In the genomic region with DNA sequence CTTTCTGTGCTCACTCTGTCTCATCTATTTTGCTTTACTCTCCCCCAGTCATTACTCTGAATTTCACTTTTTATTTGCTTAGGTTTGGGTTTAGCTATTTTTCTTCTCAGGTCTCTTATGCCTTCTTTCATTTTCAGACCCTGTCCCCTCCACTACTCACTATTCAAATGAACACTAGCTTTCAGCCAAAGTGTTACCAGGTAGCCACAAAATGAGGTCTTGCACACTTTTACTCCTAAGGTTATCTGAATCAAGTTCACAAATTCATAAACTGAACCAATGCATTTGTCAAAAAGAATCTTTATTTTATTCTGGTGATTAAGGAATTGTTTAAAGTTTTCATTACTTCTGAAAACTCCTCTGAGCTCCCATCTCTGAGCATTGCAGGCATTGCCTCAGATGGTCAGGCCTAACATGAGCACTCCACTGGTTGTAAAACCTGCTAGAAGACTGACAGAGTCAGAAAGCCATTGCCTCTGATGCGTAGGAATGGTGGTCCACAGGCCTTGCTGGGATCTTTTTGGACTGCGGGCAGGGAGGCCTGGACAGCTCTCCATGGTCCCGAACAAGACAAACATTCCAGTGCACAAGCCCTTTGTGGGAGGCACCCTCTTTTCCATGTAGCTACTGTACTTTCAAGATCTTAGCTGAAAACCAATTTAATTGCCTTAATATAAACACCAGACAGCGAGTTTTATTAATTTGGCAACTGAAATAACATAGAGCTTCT, we compare ENCODE assay signal across 9 cellular contexts. TPM values are rescaled to one million over a fixed set of nuclear protein-coding genes. Genes with fewer than 3 reads are reported as not detected.
DNase-seq lines count a peak whose midpoint lies in the region; ATAC-seq and TF ChIP-seq lines count a peak whose summit lies in the region.
"Had no signal": no experiment of that assay in that cellular context is flagged by ENCODE, and none has a peak within 500 bp of the region (broad histone marks: within the 10 kb centered on the region; RNA-seq: fewer than 3 reads in every experiment).

No MANE protein-coding gene starts in this region.

- H3K27me3 ChIP-seq in upper lobe of left lung (no peaks in the 10 kb centered on the region), Peyer's patch (no peaks in the 10 kb centered on the region)
- H3K27me3 ChIP-seq: gastrocnemius medialis had no signal

- peaks cover 2% of the 10 kb centered on the region for H3K9me3 Mint-ChIP-seq in activated naive CD4-positive, alpha-beta T cell treated with anti-CD3 and anti-CD28 coated beads for 36 hours
- H3K9me3 Mint-ChIP-seq in central memory CD8-positive, alpha-beta T cell = no peaks in the 10 kb centered on the region

- H3K4me3 ChIP-seq in upper lobe of left lung (no peak overlapping the region), Peyer's patch (no peak overlapping the region)
- H3K4me3 ChIP-seq: gastrocnemius medialis had no signal

- ATAC-seq in HG03103 (IDR thresholded peaks at IDR 0.05; ENCODE audit: low read depth, unreplicated experiment) (peak; percentile 58), upper lobe of left lung (ENCODE audit: low FRiP score in 2 of 2) (peak in 1 of 2 donors; percentile 44)
- ATAC-seq in central memory CD8-positive, alpha-beta T cell (replicated peaks; ENCODE audit: extremely low read depth, poor library complexity, severe bottlenecking) = no peak

- H3K4me1 ChIP-seq in upper lobe of left lung = peaks cover 11 to 40% (median 30%) of the 10 kb centered on the region in 4 donors
- H3K4me1 ChIP-seq in Peyer's patch = no peaks in the 10 kb centered on the region
- H3K4me1 ChIP-seq: gastrocnemius medialis had no signal

- WGBS in upper lobe of left lung, 2 donors = 59 to 64% methylated on average over 4 of the region's 4 CpGs

- TF ChIP-seq POLR2A in upper lobe of left lung (IDR thresholded peaks at IDR 0.05) = no peak
- no peak for TF ChIP-seq POLR2A in Peyer's patch (IDR thresholded peaks at IDR 0.05)

- no peak for TF ChIP-seq CTCF in upper lobe of left lung (IDR thresholded peaks at IDR 0.05)
- no peak for TF ChIP-seq CTCF in Peyer's patch (IDR thresholded peaks at IDR 0.05)

- CTCF ChIA-PET in activated naive CD4-positive, alpha-beta T cell treated with anti-CD3 and anti-CD28 coated beads for 36 hours (lab: Charles Lee) = interaction anchor here (1.0 to 4.1 kb wide), 14 partner anchors 10 to 219 kb away, joined by 3 to 19 read pairs (median 4); no protein-coding TSS in a partner anchor

- H3K4me1 Mint-ChIP-seq in activated naive CD4-positive, alpha-beta T cell treated with anti-CD3 and anti-CD28 coated beads for 36 hours (ENCODE audit: low read depth) = peaks cover 79% of the 10 kb centered on the region
- H3K4me1 Mint-ChIP-seq in central memory CD8-positive, alpha-beta T cell = peaks cover 57% of the 10 kb centered on the region

- peak overlapping the region; percentile 89 for H3K27ac Mint-ChIP-seq in activated naive CD4-positive, alpha-beta T cell treated with anti-CD3 and anti-CD28 coated beads for 36 hours
- peak overlapping the region; percentile 76 for H3K27ac Mint-ChIP-seq in central memory CD8-positive, alpha-beta T cell (ENCODE audit: low read depth)

- no peaks in the 10 kb centered on the region for H3K27me3 Mint-ChIP-seq in activated naive CD4-positive, alpha-beta T cell treated with anti-CD3 and anti-CD28 coated beads for 36 hours (ENCODE audit: low read depth)
- H3K27me3 Mint-ChIP-seq in central memory CD8-positive, alpha-beta T cell = no peaks in the 10 kb centered on the region

- in situ Hi-C loops in KBM-7 (cut with MboI; ENCODE audit: low pct_unique_long_range_greater_than_20kb, low sequenced_read_pairs) = no loop called here

- no peaks in the 10 kb centered on the region for H3K9me3 ChIP-seq in upper lobe of left lung
- H3K9me3 ChIP-seq in Peyer's patch = no peaks in the 10 kb centered on the region
- H3K9me3 ChIP-seq: gastrocnemius medialis had no signal

- no peaks in the 10 kb centered on the region for H3K36me3 ChIP-seq in upper lobe of left lung
- no peaks in the 10 kb centered on the region for H3K36me3 ChIP-seq in Peyer's patch
- H3K36me3 ChIP-seq: gastrocnemius medialis had no signal

- no peak for DNase-seq in activated naive CD4-positive, alpha-beta T cell treated with anti-CD3 and anti-CD28 coated beads for 36 hours
- DNase-seq in activated naive CD4-positive, alpha-beta T cell treated with Interleukin-2 at 50 U/mL for 16 hours = no peak
- DNase-seq in central memory CD8-positive, alpha-beta T cell (ENCODE audit: low spot score in 2 of 2) = no peak
- DNase-seq in upper lobe of left lung (no peak), KBM-7 (no peak), activated gamma-delta T cell treated with Interleukin-2 at 50 U/mL for 16 hours (no peak), Peyer's patch (no peak)
- DNase-seq: gastrocnemius medialis had no signal

- intact Hi-C loops in activated naive CD4-positive, alpha-beta T cell treated with anti-CD3 and anti-CD28 coated beads for 36 hours (cut with micrococcal nuclease) = loop anchor here (1.0 kb wide), 7 partner anchors 9 to 60 kb away; no protein-coding TSS in a partner anchor

- H3K36me3 Mint-ChIP-seq in activated naive CD4-positive, alpha-beta T cell treated with anti-CD3 and anti-CD28 coated beads for 36 hours (ENCODE audit: low read depth) = peaks cover 21% of the 10 kb centered on the region
- H3K36me3 Mint-ChIP-seq in central memory CD8-positive, alpha-beta T cell (ENCODE audit: insufficient read depth) = peaks cover 15% of the 10 kb centered on the region

- peak overlapping the region; percentile 63 to 82 (median 70) for H3K27ac ChIP-seq in upper lobe of left lung
- H3K27ac ChIP-seq in Peyer's patch = peak overlapping the region in 2 of 4 donors; percentile 43 to 62

- peak overlapping the region; percentile 39 for H3K4me3 Mint-ChIP-seq in activated naive CD4-positive, alpha-beta T cell treated with anti-CD3 and anti-CD28 coated beads for 36 hours
- peak overlapping the region; percentile 61 for H3K4me3 Mint-ChIP-seq in central memory CD8-positive, alpha-beta T cell

- no peak for TF ChIP-seq EP300 in upper lobe of left lung (IDR thresholded peaks at IDR 0.05)

RNA-seq across cellular contexts. Expression of a gene that starts 48.5 kb away (rescaled TPM):
- total RNA-seq in activated naive CD4-positive, alpha-beta T cell treated with anti-CD3 and anti-CD28 coated beads for 36 hours = 100 to 1,000 TPM; 236 to 244 TPM
- total RNA-seq in upper lobe of left lung (100 to 1,000 TPM in 4 of 6 donors, 10 to 100 TPM in 2; 69.1 to 181 (median 113) TPM), Peyer's patch (100 to 1,000 TPM in 1 of 4 donors, 10 to 100 TPM in 3; 55.3 to 249 (median 74.3) TPM)
